ENCODE assay signal across 24 cellular contexts in genomic region chr20:31808481-31808880, GRCh38. TPM values are rescaled to one million over a fixed set of nuclear protein-coding genes. Genes with fewer than 3 reads are reported as not detected.
"Had no signal": no experiment of that assay in that cellular context is flagged by ENCODE, and none has a peak within 500 bp of the region (broad histone marks: within the 10 kb centered on the region; RNA-seq: fewer than 3 reads in every experiment).

No MANE protein-coding gene starts in this region.

- H3K9me3 ChIP-seq: colonic mucosa, spleen, testis, upper lobe of left lung had no signal

- H3K36me3 ChIP-seq: colonic mucosa, upper lobe of left lung had no signal

- H3K27ac Mint-ChIP-seq: activated naive CD4-positive, alpha-beta T cell treated with anti-CD3 and anti-CD28 coated beads, Interleukin-2, amount 50 U/mL, for 72 hours; activated T-cell treated with anti-CD3 and anti-CD28 coated beads, Interleukin-2, amount 50 U/mL, for 24 hours; activated T-helper 17 cell treated with anti-CD3 and anti-CD28 coated beads, Interleukin-2, amount 50 U/mL, for 72 hours; nephron had no signal

- H3K4me2 ChIP-seq: hepatocyte had no signal

- DNase-seq: activated CD4-positive, alpha-beta T cell treated with anti-CD3 and anti-CD28 coated beads for 1 hour; activated CD8-positive, alpha-beta memory T cell treated with anti-CD3 and anti-CD28 coated beads for 24 hours; activated CD8-positive, alpha-beta memory T cell treated with anti-CD3 and anti-CD28 coated beads, Interleukin-2, amount 50 U/mL, for 4 hours; activated T-cell treated with anti-CD3 and anti-CD28 coated beads, Interleukin-2, amount 50 U/mL, for 24 hours; aorta; colonic mucosa; foreskin fibroblast; glutamatergic neuron; left ventricle myocardium superior; spleen; stimulated activated CD4-positive, alpha-beta T cell treated with anti-CD3 and anti-CD28 coated beads, Interleukin-4, amount 100 ng/mL, for 1 hour; stimulated activated naive CD4-positive, alpha-beta T cell; T-helper 1 cell; testis; upper lobe of left lung had no signal

- ATAC-seq: activated naive CD4-positive, alpha-beta T cell treated with anti-CD3 and anti-CD28 coated beads, Interleukin-2, amount 50 U/mL, for 72 hours; activated T-helper 17 cell treated with anti-CD3 and anti-CD28 coated beads, Interleukin-2, amount 50 U/mL, for 72 hours; left ventricle myocardium superior; sciatic nerve had no signal

- H3K4me1 ChIP-seq: colonic mucosa, upper lobe of left lung had no signal

- H3K4me3 ChIP-seq: colonic mucosa, hepatocyte, spleen, testis, upper lobe of left lung had no signal

- H3K9me3 Mint-ChIP-seq: activated naive CD4-positive, alpha-beta T cell treated with anti-CD3 and anti-CD28 coated beads, Interleukin-2, amount 50 U/mL, for 72 hours; activated T-cell treated with anti-CD3 and anti-CD28 coated beads, Interleukin-2, amount 50 U/mL, for 24 hours; activated T-helper 17 cell treated with anti-CD3 and anti-CD28 coated beads, Interleukin-2, amount 50 U/mL, for 72 hours; central memory CD8-positive, alpha-beta T cell; nephron had no signal

- H3K27me3 Mint-ChIP-seq: activated T-cell treated with anti-CD3 and anti-CD28 coated beads, Interleukin-2, amount 50 U/mL, for 24 hours; activated T-helper 17 cell treated with anti-CD3 and anti-CD28 coated beads, Interleukin-2, amount 50 U/mL, for 72 hours; central memory CD8-positive, alpha-beta T cell had no signal

- H3K27me3 ChIP-seq: colonic mucosa, hepatocyte, spleen, testis, upper lobe of left lung had no signal

- FAIRE-seq: TTC549 had no signal

- H2AFZ ChIP-seq: hepatocyte had no signal

- H3K27ac ChIP-seq: colonic mucosa, epithelial cell of prostate, hepatocyte, spleen, testis, upper lobe of left lung had no signal

- H3K4me3 Mint-ChIP-seq: activated T-cell treated with anti-CD3 and anti-CD28 coated beads, Interleukin-2, amount 50 U/mL, for 24 hours; activated T-helper 17 cell treated with anti-CD3 and anti-CD28 coated beads, Interleukin-2, amount 50 U/mL, for 72 hours; central memory CD8-positive, alpha-beta T cell; nephron had no signal

- H3K79me2 ChIP-seq: hepatocyte had no signal

RNA-seq across cellular contexts. Expression of gene MYLK2, which starts 10.7 kb away (rescaled TPM):
- total RNA-seq: hepatocyte, mononuclear cell, upper lobe of left lung had no signal

RNA-seq across cellular contexts. Expression of gene FOXS1, which starts 36.9 kb away (rescaled TPM):
- total RNA-seq: activated naive CD4-positive, alpha-beta T cell treated with anti-CD3 and anti-CD28 coated beads, Interleukin-2, amount 50 U/mL, for 72 hours; activated T-helper 17 cell treated with anti-CD3 and anti-CD28 coated beads, Interleukin-2, amount 50 U/mL, for 72 hours; mononuclear cell had no signal
